Comparison of ENCODE assay signal across 7 cellular contexts in genomic region chr7:87797798-87798403, GRCh38.
DNase-seq lines count a peak whose midpoint lies in the region; ATAC-seq and TF ChIP-seq lines count a peak whose summit lies in the region.

No MANE protein-coding gene starts in this region.

- H3K4me3 ChIP-seq in lung, result no peak overlapping the region

- H3K27me3 ChIP-seq in lung (ENCODE audit: control insufficient read depth, insufficient read depth), result no peaks in the 10 kb centered on the region

- no peak overlapping the region for H3K27ac ChIP-seq in lung (ENCODE audit: low read depth in 1 of 2, low read length in 1 of 2)

- CTCF ChIA-PET in GM10248 (lab: Yijun Ruan, JAX), result interaction anchor here (0.5 to 4.4 kb wide), 13 partner anchors 12 to 420 kb away, joined by 3 to 26 read pairs (median 3); no protein-coding TSS in a partner anchor

- DNase-seq in GM10248 (ENCODE audit: extremely low spot score), result peak; percentile 47
- peak; percentile 77 for DNase-seq in NCI-H82 (lab: John Stamatoyannopoulos, UW)
- peak; percentile 33 for DNase-seq in central memory CD4-positive, alpha-beta T cell
- no peak for DNase-seq in lung (ENCODE audit: low spot score)
- DNase-seq in occipital lobe (lab: John Stamatoyannopoulos, UW), result no peak

- no peaks in the 10 kb centered on the region for H3K36me3 ChIP-seq in lung (ENCODE audit: control insufficient read depth in 2 of 2, insufficient read depth in 2 of 2, low read length in 2 of 2)

- POLR2A ChIA-PET in GM10248 (lab: Yijun Ruan, JAX), result no interaction called here

- ATAC-seq in GM21447 (IDR thresholded peaks at IDR 0.05; ENCODE audit: unreplicated experiment) (peak; percentile 92), HG03565 (IDR thresholded peaks at IDR 0.05; ENCODE audit: unreplicated experiment) (peak; percentile 96), lung (ENCODE audit: insufficient read depth, low FRiP score) (peak; percentile 62)

- peak; percentile 65 for TF ChIP-seq CTCF in GM10248 (IDR thresholded peaks at IDR 0.05; ENCODE audit: control extremely low read depth, extremely low read depth, low read depth, missing control alignments)
- peak; percentile 37 for TF ChIP-seq CTCF in lung (IDR thresholded peaks at IDR 0.05; ENCODE audit: control extremely low read depth, extremely low read depth)

- no peaks in the 10 kb centered on the region for H3K4me1 ChIP-seq in lung (ENCODE audit: control insufficient read depth in 2 of 2, insufficient read depth in 2 of 2, low read length in 2 of 2)

- no peaks in the 10 kb centered on the region for H3K9me3 ChIP-seq in lung (ENCODE audit: control insufficient read depth in 2 of 2, insufficient read depth in 1 of 2, low read length in 1 of 2)

- 6 to 8% methylated on average over 4 of the region's 4 CpGs for WGBS in lung, 2 donors

Comparison
In these comparisons a context has a peak if more than half of its experiments do, and no peak if none do; other contexts are left out.
1. DNase-seq: peak in GM10248 (single experiment), NCI-H82 (single experiment) and central memory CD4-positive, alpha-beta T cell (single experiment); none in lung (single experiment) and occipital lobe (single experiment).
2. Peak in every context shown above with its lines, with median percentiles within 50 percentile points of each other: ATAC-seq.